Comparison of ENCODE assay signal across 8 cellular contexts in the genomic region with DNA sequence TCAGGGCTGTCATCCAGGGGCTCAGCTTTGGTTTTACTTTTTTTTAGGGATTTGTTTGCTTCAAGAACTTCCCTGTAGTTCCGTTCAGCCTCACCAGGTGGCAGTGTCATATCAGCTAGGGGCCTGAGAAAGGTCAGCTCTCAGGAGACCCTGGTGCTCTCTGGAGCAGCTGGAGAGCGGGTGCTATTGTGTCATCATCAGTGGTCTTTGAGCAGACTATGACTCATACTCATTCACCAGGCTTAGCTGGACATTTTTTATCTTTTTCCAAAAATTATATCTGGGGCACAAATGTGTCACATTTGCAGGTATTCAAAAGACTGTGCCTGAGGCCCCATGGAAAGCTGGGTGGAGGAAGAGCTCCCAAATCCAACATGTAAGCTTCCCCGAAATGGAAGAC. TPM values are rescaled to one million over a fixed set of nuclear protein-coding genes. Genes with fewer than 3 reads are reported as not detected.
A peak's percentile ranks its signal among the peaks of the same experiment; 100 is the strongest.
DNase-seq lines count a peak whose midpoint lies in the region; ATAC-seq, FAIRE-seq and TF ChIP-seq lines count a peak whose summit lies in the region.

No MANE protein-coding gene starts in this region.

- no CpG with 5 or more reads among the region's 3 CpGs for WGBS in iPS DF 6.9 (ENCODE audit: insufficient coverage, insufficient read length)

- TF ChIP-seq CTCF in D721Med (IDR thresholded peaks at IDR 0.05; ENCODE audit: insufficient read depth, missing control alignments) = peak; percentile 69

- no peak for FAIRE-seq in D721Med (lab: Jason Lieb, UNC)

- no peak overlapping the region for H3K4me3 ChIP-seq in iPS DF 6.9 (ENCODE audit: low read length)

- H3K27ac ChIP-seq in iPS DF 6.9 (ENCODE audit: low read length) = no peak overlapping the region

- no peaks in the 10 kb centered on the region for H3K27me3 ChIP-seq in iPS DF 6.9 (ENCODE audit: control insufficient read depth, insufficient read depth, low read length)

- no peaks in the 10 kb centered on the region for H3K9me3 ChIP-seq in iPS DF 6.9 (ENCODE audit: control insufficient read depth, insufficient read depth, low read length)

- DNase-seq in D721Med (ENCODE audit: insufficient read length, low spot score) (peak; percentile 57), H4 (ENCODE audit: low spot score) (peak; percentile 67), NCI-H226 (peak; percentile 45), amniotic stem cell (lab: John Stamatoyannopoulos, UW) (peak; percentile 3), iPS DF 6.9 (ENCODE audit: low read depth, low spot score) (peak; percentile 67)
- peak; percentile 53 for DNase-seq in stimulated activated naive CD8-positive, alpha-beta T cell treated with anti-CD3 and anti-CD28 coated beads, Interleukin-15, Interleukin-2, amounts not matched to agents 100 U/mL and 50 U/mL, for 24 hours

- no peak for ATAC-seq in stimulated activated naive CD8-positive, alpha-beta T cell treated with anti-CD3 and anti-CD28 coated beads, Interleukin-15, Interleukin-2, amounts not matched to agents 100 U/mL and 50 U/mL, for 24 hours
- no peak for ATAC-seq in GM21576 (IDR thresholded peaks at IDR 0.05; ENCODE audit: unreplicated experiment)
- ATAC-seq in GM18858 (IDR thresholded peaks at IDR 0.05; ENCODE audit: unreplicated experiment) = no peak

- H3K4me1 ChIP-seq in iPS DF 6.9 (ENCODE audit: control insufficient read depth, insufficient read depth, low read length) = no peaks in the 10 kb centered on the region

- no peaks in the 10 kb centered on the region for H3K36me3 ChIP-seq in iPS DF 6.9 (ENCODE audit: control insufficient read depth, insufficient read depth, low read length)

RNA-seq across cellular contexts. Expression of gene ZNF892, which starts 24.4 kb away (rescaled TPM):
- 0.70 and 2.0 TPM in 2 replicates for total RNA-seq in H4 (2014; rRNA removed; shearing (Covaris generic))

RNA-seq across cellular contexts. Expression of gene PROM2, which starts 42.5 kb away (rescaled TPM):
- 0.10 and 0.35 TPM in 2 replicates for total RNA-seq in H4 (2014; rRNA removed; shearing (Covaris generic))

Comparison
In these comparisons a context has a peak if more than half of its experiments do, and no peak if none do; other contexts are left out.
1. DNase-seq: peak in every context shown above with its lines; median percentile 67 in H4; 67 in iPS DF 6.9; 57 in D721Med; 53 in stimulated activated naive CD8-positive, alpha-beta T cell treated with anti-CD3 and anti-CD28 coated beads, Interleukin-15, Interleukin-2, amounts not matched to agents 100 U/mL and 50 U/mL, for 24 hours; 45 in NCI-H226; 3 in amniotic stem cell.